Comparison of ENCODE assay signal across 28 cellular contexts in the genomic region with DNA sequence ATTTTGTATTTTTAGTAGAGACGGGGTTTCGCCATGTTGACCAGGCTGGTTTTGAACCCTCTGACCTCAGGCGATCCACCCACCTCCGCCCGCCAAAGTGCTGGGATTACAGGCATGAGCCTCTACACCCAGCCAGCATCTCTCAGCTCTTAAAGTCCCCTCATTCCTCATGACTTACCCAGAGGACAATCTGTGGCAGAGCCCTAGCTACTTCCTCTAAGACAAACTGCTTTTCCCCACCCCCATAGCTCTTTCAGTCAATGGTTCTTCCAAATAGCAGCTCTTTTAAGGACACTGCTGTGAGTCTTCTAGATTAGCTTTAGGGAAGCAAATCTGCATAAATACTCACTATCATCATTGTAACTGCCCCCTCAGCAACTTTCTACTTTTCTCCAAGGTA.
DNase-seq lines count a peak whose midpoint lies in the region; ATAC-seq and TF ChIP-seq lines count a peak whose summit lies in the region.
"Had no signal": no experiment of that assay in that cellular context is flagged by ENCODE, and none has a peak within 500 bp of the region (broad histone marks: within the 10 kb centered on the region; RNA-seq: fewer than 3 reads in every experiment).

No MANE protein-coding gene starts in this region.

- H3K79me1 ChIP-seq in neuronal stem cell (ENCODE audit: low read depth, low read length), result no peaks in the 10 kb centered on the region

- H2AK5ac ChIP-seq in neuronal stem cell (ENCODE audit: low read depth, low read length), result no peak overlapping the region

- H2BK5ac ChIP-seq in neuronal stem cell (ENCODE audit: low read length), result no peak overlapping the region

- H3K27ac ChIP-seq in SK-N-MC (peak overlapping the region; percentile 89), neuronal stem cell (replicated peaks; ENCODE audit: low read length) (peak overlapping the region; percentile 30)
- H3K27ac ChIP-seq: gastroesophageal sphincter, ovary, SJCRH30, tibial artery, VCaP had no signal

- no peak overlapping the region for H3K4ac ChIP-seq in neuronal stem cell (ENCODE audit: low read length)

- no peak for TF ChIP-seq CTCF in endothelial cell (IDR thresholded peaks at IDR 0.05; ENCODE audit: unreplicated experiment)

- H3K18ac ChIP-seq in neuronal stem cell (ENCODE audit: low read length), result no peak overlapping the region

- H3K9ac ChIP-seq in SK-N-MC (ENCODE audit: insufficient read length), result peak overlapping the region; percentile 43
- no peak overlapping the region for H3K9ac ChIP-seq in neuronal stem cell (ENCODE audit: low read depth, low read length, poor library complexity)

- no peak overlapping the region for H4K91ac ChIP-seq in neuronal stem cell (ENCODE audit: low read depth, low read length, poor library complexity)

- ATAC-seq in HG02884 (IDR thresholded peaks at IDR 0.05; ENCODE audit: unreplicated experiment) (no peak), GM21515 (IDR thresholded peaks at IDR 0.05; ENCODE audit: unreplicated experiment) (no peak)
- ATAC-seq: gastroesophageal sphincter; HepG2; naive thymus-derived CD8-positive, alpha-beta T cell; stimulated activated naive CD8-positive, alpha-beta T cell treated with anti-CD3 and anti-CD28 coated beads, Interleukin-15, amount 100 ng/mL, for 72 hours; T-helper 17 cell had no signal

- H3K9me3 ChIP-seq in SK-N-MC (ENCODE audit: low read depth, low read length) (no peaks in the 10 kb centered on the region), neuronal stem cell (replicated peaks in 1 of 2; ENCODE audit: control insufficient read depth in 2 of 2, insufficient read depth in 1 of 2, low read depth in 1 of 2, low read length in 2 of 2) (no peaks in the 10 kb centered on the region)
- H3K9me3 ChIP-seq: gastroesophageal sphincter, ovary, SJCRH30, tibial artery had no signal

- H3K36me3 ChIP-seq in SK-N-MC (ENCODE audit: insufficient read depth, low read length) (no peaks in the 10 kb centered on the region), neuronal stem cell (replicated peaks in 1 of 2; ENCODE audit: control insufficient read depth in 2 of 2, insufficient read depth in 2 of 2, low read length in 2 of 2) (no peaks in the 10 kb centered on the region)
- H3K36me3 ChIP-seq: gastroesophageal sphincter, ovary, SJCRH30, tibial artery had no signal

- H3K4me3 ChIP-seq in SK-N-MC (peak overlapping the region; percentile 69), neuronal stem cell (ENCODE audit: low read length in 2 of 2) (no peak overlapping the region)
- H3K4me3 ChIP-seq: gastroesophageal sphincter, ovary, SJCRH30, tibial artery had no signal

- peaks cover 4 to 32% of the 10 kb centered on the region in 2 donors for H3K4me1 ChIP-seq in neuronal stem cell (ENCODE audit: control insufficient read depth in 2 of 2, insufficient read depth in 1 of 2, low read depth in 1 of 2, low read length in 2 of 2)
- H3K4me1 ChIP-seq: gastroesophageal sphincter, SJCRH30 had no signal

- whole genome bisulfite sequencing in neuronal stem cell (ENCODE audit: extremely low coverage in 2 of 2, insufficient read length in 2 of 2, insufficient replicate concordance in 1 of 2), 2 donors, result no CpG with 5 or more reads among the region's 5 CpGs

- peaks cover 35% of the 10 kb centered on the region for H3K4me1 Mint-ChIP-seq in endothelial cell (ENCODE audit: unreplicated experiment)
- H3K4me1 Mint-ChIP-seq: activated CD4-positive, alpha-beta T cell treated with anti-CD3 and anti-CD28 coated beads, Interleukin-2, amount 10 ng/mL, durations not matched to agents 24 days and 14 days; naive thymus-derived CD8-positive, alpha-beta T cell; stimulated activated naive CD8-positive, alpha-beta T cell treated with anti-CD3 and anti-CD28 coated beads, Interleukin-15, amount 100 ng/mL, for 72 hours; T-helper 17 cell had no signal

- H2BK12ac ChIP-seq in neuronal stem cell (ENCODE audit: low read length), result no peak overlapping the region

- H2AFZ ChIP-seq in neuronal stem cell (ENCODE audit: low read length), result peak overlapping the region; percentile 8

- no peaks in the 10 kb centered on the region for H3K36me3 Mint-ChIP-seq in endothelial cell (ENCODE audit: low read depth, unreplicated experiment)
- H3K36me3 Mint-ChIP-seq: naive thymus-derived CD8-positive, alpha-beta T cell had no signal

- no peak overlapping the region for H2BK15ac ChIP-seq in neuronal stem cell (ENCODE audit: low read length)

- no peak overlapping the region for H3K4me3 Mint-ChIP-seq in endothelial cell (ENCODE audit: unreplicated experiment)
- H3K4me3 Mint-ChIP-seq: activated CD4-positive, alpha-beta T cell treated with anti-CD3 and anti-CD28 coated beads, Interleukin-2, amount 10 ng/mL, durations not matched to agents 24 days and 14 days; activated naive CD4-positive, alpha-beta T cell treated with anti-CD3 and anti-CD28 coated beads for 36 hours; CD4-positive, alpha-beta T cell; naive thymus-derived CD8-positive, alpha-beta T cell; stimulated activated naive CD8-positive, alpha-beta T cell treated with anti-CD3 and anti-CD28 coated beads, Interleukin-15, amount 100 ng/mL, for 72 hours; T-helper 17 cell had no signal

- no peak overlapping the region for H3K14ac ChIP-seq in neuronal stem cell (ENCODE audit: low read length)

- H4K8ac ChIP-seq in neuronal stem cell (ENCODE audit: low read depth, low read length), result no peak overlapping the region

- H3K23ac ChIP-seq in neuronal stem cell (ENCODE audit: low read depth, low read length, poor library complexity), result no peak overlapping the region

- peak overlapping the region; percentile 98 for H3K27ac Mint-ChIP-seq in endothelial cell (ENCODE audit: unreplicated experiment)
- H3K27ac Mint-ChIP-seq: activated CD4-positive, alpha-beta T cell treated with anti-CD3 and anti-CD28 coated beads, Interleukin-2, amount 10 ng/mL, durations not matched to agents 24 days and 14 days; activated naive CD4-positive, alpha-beta T cell treated with anti-CD3 and anti-CD28 coated beads for 36 hours; CD4-positive, alpha-beta T cell; stimulated activated naive CD8-positive, alpha-beta T cell treated with anti-CD3 and anti-CD28 coated beads, Interleukin-15, amount 100 ng/mL, for 72 hours; T-helper 17 cell had no signal

- H3K9me3 Mint-ChIP-seq in endothelial cell (ENCODE audit: unreplicated experiment), result no peaks in the 10 kb centered on the region
- H3K9me3 Mint-ChIP-seq: activated naive CD4-positive, alpha-beta T cell treated with anti-CD3 and anti-CD28 coated beads for 36 hours; CD4-positive, alpha-beta T cell had no signal

- H3K27me3 Mint-ChIP-seq in endothelial cell (ENCODE audit: unreplicated experiment), result no peaks in the 10 kb centered on the region
- H3K27me3 Mint-ChIP-seq: activated CD4-positive, alpha-beta T cell treated with anti-CD3 and anti-CD28 coated beads, Interleukin-2, amount 10 ng/mL, durations not matched to agents 24 days and 14 days; CD4-positive, alpha-beta T cell; naive thymus-derived CD8-positive, alpha-beta T cell; stimulated activated naive CD8-positive, alpha-beta T cell treated with anti-CD3 and anti-CD28 coated beads, Interleukin-15, amount 100 ng/mL, for 72 hours; T-helper 17 cell had no signal

- H2BK120ac ChIP-seq in neuronal stem cell (ENCODE audit: low read depth, low read length), result no peak overlapping the region

- no peak overlapping the region for H3K4me2 ChIP-seq in neuronal stem cell (ENCODE audit: insufficient read depth, low read length, poor library complexity, severe bottlenecking)

- peak; percentile 52 for DNase-seq in NCI-H82 (lab: John Stamatoyannopoulos, UW)
- no peak for DNase-seq in NCI-H82 treated with DMSO at 0.1 percent for 48 hours (lab: John Stamatoyannopoulos, UW; ENCODE audit: unreplicated experiment)
- no peak for DNase-seq in SK-N-MC (ENCODE audit: low read depth, low spot score)
- DNase-seq in endothelial cell (ENCODE audit: low spot score), result no peak
- DNase-seq in neuronal stem cell (ENCODE audit: low spot score), result no peak
- DNase-seq in A172 (ENCODE audit: low spot score), result no peak
- DNase-seq: 8988T; activated CD4-positive, alpha-beta T cell treated with anti-CD3 and anti-CD28 coated beads, Interleukin-2, amount 10 ng/mL, durations not matched to agents 24 days and 14 days; activated naive CD4-positive, alpha-beta T cell treated with anti-CD3 and anti-CD28 coated beads for 36 hours; activated T-cell treated with anti-CD3 and anti-CD28 coated beads, Interleukin-2, amount 50 U/mL, for 48 hours; anterior cingulate cortex; CD4-positive, alpha-beta T cell; Karpas-422; naive thymus-derived CD8-positive, alpha-beta T cell; NCI-H1694; ovary; SJCRH30; small intestine; stimulated activated CD4-positive, alpha-beta T cell treated with anti-CD3 and anti-CD28 coated beads, Interleukin-1b, Interleukin-23, amount 100 ng/mL, for 48 hours; stimulated activated CD8-positive, alpha-beta memory T cell treated with anti-CD3 and anti-CD28 coated beads, Interleukin-4, amount 100 ng/mL, for 48 hours; stimulated activated naive CD8-positive, alpha-beta T cell treated with anti-CD3 and anti-CD28 coated beads, Interleukin-15, amount 100 ng/mL, for 72 hours; T-helper 17 cell; tibial artery had no signal

- no peaks in the 10 kb centered on the region for H3K27me3 ChIP-seq in neuronal stem cell (ENCODE audit: control insufficient read depth in 3 of 3, insufficient read depth in 3 of 3, low read depth in 1 of 3, low read length in 3 of 3)
- H3K27me3 ChIP-seq: gastroesophageal sphincter, ovary, SJCRH30, tibial artery had no signal
